ENCODE assay signal across 3 cellular contexts in genomic region chr13:67094078-67094477, GRCh38.
TF ChIP-seq lines count a peak whose summit lies in the region.

No MANE protein-coding gene starts in this region.

TF ChIP-seq in A549, 52 proteins besides CTCF, POLR2A, EP300 and RAD21:
- TF ChIP-seq KDM1A (IDR thresholded peaks at IDR 0.05; ENCODE audit: low read depth): no peak

TF ChIP-seq in HepG2, 621 proteins besides CTCF, POLR2A, EP300 and RAD21:
- TF ChIP-seq ZNF598 (CRISPR knock-in tag; IDR thresholded peaks at IDR 0.05; ENCODE audit: borderline replicate concordance) (no peak), HNRNPK (IDR thresholded peaks at IDR 0.05; ENCODE audit: low read depth, low read length, poor library complexity, severe bottlenecking) (no peak), ZNF710 (CRISPR knock-in tag; IDR thresholded peaks at IDR 0.05; ENCODE audit: borderline replicate concordance) (no peak), NPAS2 (CRISPR knock-in tag; IDR thresholded peaks at IDR 0.05; ENCODE audit: borderline replicate concordance) (no peak), ZNF318 (CRISPR knock-in tag; IDR thresholded peaks at IDR 0.05) (no peak)

TF ChIP-seq in GM23338, 12 proteins besides CTCF, POLR2A, EP300 and RAD21:
- TF ChIP-seq STAT1 (IDR thresholded peaks at IDR 0.05; ENCODE audit: unreplicated experiment) (no peak), NANOG (IDR thresholded peaks at IDR 0.05; ENCODE audit: borderline replicate concordance) (no peak), REST (IDR thresholded peaks at IDR 0.05; ENCODE audit: unreplicated experiment) (no peak), JUNB (IDR thresholded peaks at IDR 0.05; ENCODE audit: unreplicated experiment) (no peak), EZH2 (IDR thresholded peaks at IDR 0.05; ENCODE audit: low read depth, unreplicated experiment) (no peak), POLR2AphosphoS5 (IDR thresholded peaks at IDR 0.05; ENCODE audit: low read depth) (no peak), ZNF462 (CRISPR knock-in tag; IDR thresholded peaks at IDR 0.05) (no peak), ETS1 (IDR thresholded peaks at IDR 0.05) (no peak), ZNF331 (CRISPR knock-in tag; IDR thresholded peaks at IDR 0.05; ENCODE audit: low read depth) (no peak), CREB1 (CRISPR knock-in tag; IDR thresholded peaks at IDR 0.05; ENCODE audit: low read depth) (no peak), EZH2phosphoT487 (IDR thresholded peaks at IDR 0.05; ENCODE audit: unreplicated experiment) (no peak), ZNF114 (CRISPR knock-in tag; IDR thresholded peaks at IDR 0.05) (no peak)
